In genomic region chr17:32875230-32875903, GRCh38 we compare ENCODE assay signal across 1 cellular context.
TF ChIP-seq lines count a peak whose summit lies in the region.

No MANE protein-coding gene starts in this region.

TF ChIP-seq in WTC11, 78 proteins besides CTCF, POLR2A, EP300 and RAD21 (continued from another document):
- TF ChIP-seq HMGXB4 (CRISPR knock-in tag; IDR thresholded peaks at IDR 0.05) (no peak), CREM (CRISPR knock-in tag; IDR thresholded peaks at IDR 0.05) (no peak), ATF2 (CRISPR knock-in tag; IDR thresholded peaks at IDR 0.05; ENCODE audit: borderline replicate concordance, low read depth) (no peak), STAT6 (CRISPR knock-in tag; conservative IDR thresholded peaks at IDR 0.05; ENCODE audit: low read depth) (no peak)
